In the genomic region with DNA sequence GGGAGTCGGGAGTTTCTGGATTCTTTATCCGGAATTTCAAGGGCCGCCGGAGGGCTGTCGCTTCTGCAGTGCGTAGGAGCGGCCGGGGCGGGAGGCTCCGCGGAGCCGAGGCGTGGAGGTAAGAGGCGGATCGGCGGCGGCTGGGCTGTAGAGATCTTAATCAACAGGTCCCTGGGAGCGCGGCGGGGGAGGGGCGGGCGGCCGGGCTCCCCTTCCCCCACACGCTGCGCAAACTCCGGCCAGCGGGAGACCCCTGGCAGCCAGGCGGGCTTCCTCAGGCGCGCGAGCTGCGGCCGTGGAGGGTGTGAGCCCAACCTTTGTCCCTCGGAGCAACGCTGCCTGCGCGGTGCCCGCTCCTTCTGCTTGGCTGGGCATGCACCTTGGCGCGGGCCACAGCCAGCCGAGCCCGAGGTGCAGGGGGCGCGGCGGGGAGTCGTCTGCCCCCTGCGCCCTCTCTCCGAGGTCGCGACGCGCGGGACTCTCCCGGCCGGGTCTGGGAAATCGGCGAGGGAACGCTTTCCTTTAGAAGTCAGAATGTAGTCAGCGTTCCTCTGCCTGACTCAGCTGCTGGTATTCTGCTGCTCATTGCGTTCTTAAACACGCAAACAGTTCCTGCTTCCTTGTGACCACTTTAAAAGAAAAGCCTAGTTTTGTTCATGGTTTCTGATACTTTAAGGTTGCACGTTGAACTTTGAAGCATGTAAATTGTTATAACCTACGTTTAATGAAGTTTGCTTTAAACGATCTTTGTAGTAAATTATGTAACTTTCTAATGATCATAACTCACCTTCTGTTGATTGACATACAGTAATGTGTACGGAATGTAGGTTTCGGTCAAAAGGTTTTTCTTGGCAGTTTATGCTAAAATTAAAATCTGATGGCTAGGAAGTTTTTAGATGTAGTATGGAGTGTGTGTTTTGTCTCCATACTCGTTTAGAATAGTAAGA, we compare ENCODE assay signal across 8 cellular contexts. TPM values are rescaled to one million over a fixed set of nuclear protein-coding genes. Genes with fewer than 3 reads are reported as not detected.
DNase-seq lines count a peak whose midpoint lies in the region; ATAC-seq, FAIRE-seq and TF ChIP-seq lines count a peak whose summit lies in the region.

A gene (plus strand): TSS at position 20 of the 947 bp plus-strand sequence. CDS start 37,736 bp downstream, outside the sequence.

- H3K4me3 ChIP-seq in bronchial epithelial cell (ENCODE audit: low read depth, low read length): peak within 1 kb of the TSS; percentile 98
- peak within 1 kb of the TSS; percentile 74 for H3K4me3 ChIP-seq in skeletal muscle cell (ENCODE audit: low read depth, low read length)

- DNase-seq in DMS 273 (lab: John Stamatoyannopoulos, UW; ENCODE audit: unreplicated experiment): peak; percentile 91
- DNase-seq in RCC 7860 (ENCODE audit: low spot score): peak; percentile 57
- DNase-seq in bronchial epithelial cell (ENCODE audit: low read depth): peak; percentile 83
- peak; percentile 74 for DNase-seq in iPS-NIHi7 (ENCODE audit: extremely low spot score)
- DNase-seq in skeletal muscle cell (ENCODE audit: low read depth): peak; percentile 50
- no peak for DNase-seq in T-helper 9 cell

- H3K36me3 ChIP-seq in bronchial epithelial cell (ENCODE audit: control insufficient read depth, insufficient read depth, low read length): no peaks in the 10 kb centered on the region

- ATAC-seq in GM19328 (IDR thresholded peaks at IDR 0.05; ENCODE audit: unreplicated experiment): peak; percentile 44
- ATAC-seq in HG03378 (IDR thresholded peaks at IDR 0.05; ENCODE audit: unreplicated experiment): peak; percentile 39

- no peak for TF ChIP-seq CTCF in bronchial epithelial cell (IDR thresholded peaks at IDR 0.05; ENCODE audit: insufficient read depth, low read length, severe bottlenecking)

- H3K27me3 ChIP-seq in bronchial epithelial cell (ENCODE audit: control insufficient read depth, insufficient read depth, low read length): no peaks in the 10 kb centered on the region

- no peak for FAIRE-seq in RCC 7860 (lab: Jason Lieb, UNC)
- no peak for FAIRE-seq in bronchial epithelial cell (lab: Jason Lieb, UNC)

RNA-seq across cellular contexts. Expression of the gene that starts here (rescaled TPM):
- 11.1 and 15.3 TPM in 2 replicates for total RNA-seq in bronchial epithelial cell
